Comparison of ENCODE assay signal across 1 cellular context in genomic region chr7:148670374-148670773, GRCh38.
TF ChIP-seq lines count a peak whose summit lies in the region.

No MANE protein-coding gene starts in this region.

TF ChIP-seq in HepG2, 621 proteins besides CTCF, POLR2A, EP300 and RAD21:
- TF ChIP-seq, protein P1, sequence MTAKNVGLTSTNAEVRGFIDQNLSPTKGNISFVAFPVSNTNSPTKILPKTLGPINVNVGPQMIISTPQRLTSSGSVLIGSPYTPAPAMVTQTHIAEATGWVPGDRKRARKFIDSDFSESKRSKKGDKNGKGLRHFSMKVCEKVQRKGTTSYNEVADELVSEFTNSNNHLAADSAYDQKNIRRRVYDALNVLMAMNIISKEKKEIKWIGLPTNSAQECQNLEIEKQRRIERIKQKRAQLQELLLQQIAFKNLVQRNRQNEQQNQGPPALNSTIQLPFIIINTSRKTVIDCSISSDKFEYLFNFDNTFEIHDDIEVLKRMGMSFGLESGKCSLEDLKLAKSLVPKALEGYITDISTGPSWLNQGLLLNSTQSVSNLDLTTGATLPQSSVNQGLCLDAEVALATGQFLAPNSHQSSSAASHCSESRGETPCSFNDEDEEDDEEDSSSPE (CRISPR knock-in tag; IDR thresholded peaks at IDR 0.05), result no peak
- TF ChIP-seq HDAC2 (CRISPR knock-in tag; IDR thresholded peaks at IDR 0.05) (no peak), IKZF1 (IDR thresholded peaks at IDR 0.05) (no peak), GATAD2A (CRISPR knock-in tag; IDR thresholded peaks at IDR 0.05) (no peak), ZNF34 (CRISPR knock-in tag; IDR thresholded peaks at IDR 0.05; ENCODE audit: borderline replicate concordance) (no peak), SMC3 (IDR thresholded peaks at IDR 0.05; ENCODE audit: low read length) (no peak), MAFK (conservative IDR thresholded peaks at IDR 0.05 in 1 of 2, IDR thresholded peaks at IDR 0.05 in 1 of 2; ENCODE audit: low read length in 2 of 2) (no peak)
